Comparison of ENCODE assay signal across 1 cellular context in the genomic region with DNA sequence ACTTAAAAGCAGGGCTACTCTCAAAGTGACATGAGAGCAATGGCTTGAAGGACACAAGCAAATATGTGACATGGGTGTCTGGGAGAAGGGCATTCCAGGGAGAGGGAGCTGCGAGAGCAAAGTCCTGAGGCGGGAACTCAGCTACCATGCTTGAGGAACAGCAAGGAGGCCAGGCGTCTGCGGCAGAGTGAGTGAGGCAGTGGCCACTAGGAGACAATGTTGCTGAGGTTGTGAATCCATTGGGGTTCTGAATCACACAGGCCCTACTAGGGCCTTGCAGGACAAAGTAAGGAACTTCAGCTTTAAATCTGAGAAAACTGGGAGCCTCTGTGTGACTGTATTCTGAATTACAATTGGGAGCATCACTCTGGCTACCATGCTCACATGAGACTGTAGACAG.
A peak's percentile ranks its signal among the peaks of the same experiment; 100 is the strongest.
TF ChIP-seq lines count a peak whose summit lies in the region.

No MANE protein-coding gene starts in this region.

TF ChIP-seq in H1, 55 proteins besides CTCF, POLR2A, EP300 and RAD21:
- TF ChIP-seq, protein P1, sequence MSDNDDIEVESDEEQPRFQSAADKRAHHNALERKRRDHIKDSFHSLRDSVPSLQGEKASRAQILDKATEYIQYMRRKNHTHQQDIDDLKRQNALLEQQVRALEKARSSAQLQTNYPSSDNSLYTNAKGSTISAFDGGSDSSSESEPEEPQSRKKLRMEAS (IDR thresholded peaks at IDR 0.05), result peak; percentile 77
- TF ChIP-seq E2F6 (IDR thresholded peaks at IDR 0.05) (peak; percentile 92), ATF3 (IDR thresholded peaks at IDR 0.05; ENCODE audit: insufficient read depth, low read depth, low read length) (no peak), KDM4A (IDR thresholded peaks at IDR 0.05; ENCODE audit: low read depth, low read length, severe bottlenecking) (no peak), YY1 (IDR thresholded peaks at IDR 0.05; ENCODE audit: low read depth, low read length) (0 out of 2 replicates have a peak, but pooled peaks have one; percentile 41)
